ENCODE assay signal across 8 cellular contexts in genomic region chr16:70694088-70694487, GRCh38. TPM values are rescaled to one million over a fixed set of nuclear protein-coding genes. Genes with fewer than 3 reads are reported as not detected.
DNase-seq lines count a peak whose midpoint lies in the region; ATAC-seq and TF ChIP-seq lines count a peak whose summit lies in the region.

No MANE protein-coding gene starts in this region.

- H4K20me1 ChIP-seq in BLaER1 (no peaks in the 10 kb centered on the region), OCI-LY1 (ENCODE audit: insufficient read depth, low read length) (no peaks in the 10 kb centered on the region)

- no peak for ATAC-seq in GM18505 (IDR thresholded peaks at IDR 0.05; ENCODE audit: unreplicated experiment)

- H3K4me2 ChIP-seq in BLaER1 (peak overlapping the region; percentile 85), OCI-LY1 (ENCODE audit: low read length) (no peak overlapping the region)

- H3K36me3 ChIP-seq in BLaER1: peaks cover 12% of the 10 kb centered on the region
- no peaks in the 10 kb centered on the region; the same call in 1 of the 2 replicates for H3K36me3 ChIP-seq in OCI-LY1 (ENCODE audit: insufficient read depth, low read length)

- H3K4me1 ChIP-seq in BLaER1 (peaks cover 100% of the 10 kb centered on the region), OCI-LY1 (ENCODE audit: insufficient read depth, low read length, severe bottlenecking) (peaks cover 28% of the 10 kb centered on the region)

- H3F3A ChIP-seq in OCI-LY1 (ENCODE audit: insufficient read depth, low read length): no peaks in the 10 kb centered on the region

- H3K27me3 ChIP-seq in BLaER1: no peaks in the 10 kb centered on the region
- H3K27me3 ChIP-seq in OCI-LY1 (ENCODE audit: insufficient read depth, low read length): no peaks in the 10 kb centered on the region

- H3K9me3 ChIP-seq in BLaER1: no peaks in the 10 kb centered on the region
- H3K9me3 ChIP-seq in OCI-LY1 (ENCODE audit: low read length): no peaks in the 10 kb centered on the region

- peak overlapping the region; percentile 87 for H3K27ac ChIP-seq in BLaER1
- peak overlapping the region; percentile 49 for H3K27ac ChIP-seq in OCI-LY1 (ENCODE audit: low read depth, low read length, poor library complexity, severe bottlenecking)

- H3K9me2 ChIP-seq in OCI-LY1 (ENCODE audit: low read depth, low read length): no peaks in the 10 kb centered on the region

- no peak overlapping the region for H3K4me3 ChIP-seq in BLaER1
- no peak overlapping the region for H3K4me3 ChIP-seq in OCI-LY1 (ENCODE audit: low read depth, low read length, poor library complexity, severe bottlenecking)
- H3K4me3 ChIP-seq in epithelial cell of esophagus (ENCODE audit: low read length): no peak overlapping the region

- DNase-seq in epithelial cell of esophagus (ENCODE audit: low read depth): peak; percentile 64
- peak; percentile 98 for DNase-seq in myocyte (ENCODE audit: low read depth)
- no peak for DNase-seq in middle frontal gyrus (ENCODE audit: extremely low spot score, low spot score)
- no peak for DNase-seq in D341Med (ENCODE audit: low spot score)
- DNase-seq in GM10266 (ENCODE audit: extremely low spot score): no peak

- no peaks in the 10 kb centered on the region for H3K79me2 ChIP-seq in OCI-LY1 (ENCODE audit: insufficient read depth, low read length)

- H3K9ac ChIP-seq in BLaER1: peak overlapping the region; percentile 73
- no peak overlapping the region for H3K9ac ChIP-seq in OCI-LY1 (ENCODE audit: low read length)

- no peak overlapping the region for H2AFZ ChIP-seq in OCI-LY1 (ENCODE audit: low read length)

- no peak for TF ChIP-seq POLR2A in GM18505 (IDR thresholded peaks at IDR 0.05; ENCODE audit: borderline replicate concordance, extremely low read depth, insufficient read depth, insufficient read length)

- TF ChIP-seq CTCF in OCI-LY1 (IDR thresholded peaks at IDR 0.05; ENCODE audit: low read length) (no peak), epithelial cell of esophagus (IDR thresholded peaks at IDR 0.05; ENCODE audit: insufficient read depth, low read depth, low read length, missing control alignments) (no peak), GM10266 (IDR thresholded peaks at IDR 0.05; ENCODE audit: control insufficient read depth, insufficient read depth, low read depth, missing control alignments) (no peak)

RNA-seq across cellular contexts. Expression of gene MTSS2, which starts 8.2 kb away (rescaled TPM):
- 170 and 234 TPM in 2 replicates for total RNA-seq in myocyte
- 626 TPM for polyA plus RNA-seq in myocyte (2012)

RNA-seq across cellular contexts. Expression of gene IL34, which starts 47.7 kb away (rescaled TPM):
- total RNA-seq in myocyte: 20.0 and 67.8 TPM in 2 replicates
- polyA plus RNA-seq in myocyte (2012): 25.0 TPM

Comparison
In these comparisons a context has a peak if more than half of its experiments do, and no peak if none do; other contexts are left out.
1. DNase-seq: peak in epithelial cell of esophagus (single experiment) and myocyte (single experiment); none in middle frontal gyrus (single experiment), D341Med (single experiment) and GM10266 (single experiment).